24 cellular contexts compared by ENCODE assay signal in genomic region chr2:239330836-239331235, GRCh38.
A peak's percentile ranks its signal among the peaks of the same experiment; 100 is the strongest.
DNase-seq lines count a peak whose midpoint lies in the region; ATAC-seq and TF ChIP-seq lines count a peak whose summit lies in the region.
"Had no signal": no experiment of that assay in that cellular context is flagged by ENCODE, and none has a peak within 500 bp of the region (broad histone marks: within the 10 kb centered on the region; RNA-seq: fewer than 3 reads in every experiment).

No MANE protein-coding gene starts in this region.

- peak overlapping the region; percentile 35 for H3K4me3 ChIP-seq in left ventricle myocardium inferior
- H3K4me3 ChIP-seq in transverse colon, result no peak overlapping the region
- H3K4me3 ChIP-seq in mammary epithelial cell (replicated peaks in 1 of 3; ENCODE audit: insufficient read depth in 1 of 3, low read depth in 2 of 3, low read length in 3 of 3), result no peak overlapping the region
- H3K4me3 ChIP-seq: mucosa of descending colon, PC-9, SJCRH30, tibial nerve had no signal

- 80 to 89% methylated on average over 12 to 14 of the region's 14 CpGs for WGBS in transverse colon (ENCODE audit: low coverage in 1 of 2), 2 donors
- WGBS in mammary epithelial cell (ENCODE audit: low coverage, missing lambda C conversion rate), result 93% methylated on average over 14 of the region's 14 CpGs

- no peak overlapping the region for H3K4me2 ChIP-seq in mammary epithelial cell (ENCODE audit: insufficient read depth, low read depth, low read length)
- H3K4me2 ChIP-seq: PC-9 had no signal

- in situ Hi-C loops in transverse colon (cut with MboI; ENCODE audit: low pct_ligation_motif_present in 1 of 4, low pct_unique_long_range_greater_than_20kb in 1 of 4, low sequenced_read_pairs in 3 of 4) (no loop called here), mammary epithelial cell (cut with MboI; ENCODE audit: low sequenced_read_pairs in 2 of 2) (no loop called here)

- H3K27me3 ChIP-seq in left ventricle myocardium inferior (ENCODE audit: low read depth), result no peaks in the 10 kb centered on the region
- no peaks in the 10 kb centered on the region for H3K27me3 ChIP-seq in transverse colon
- H3K27me3 ChIP-seq in mammary epithelial cell (ENCODE audit: insufficient read depth, low read length), result no peaks in the 10 kb centered on the region
- H3K27me3 ChIP-seq: SJCRH30, tibial nerve had no signal

- ATAC-seq in Right ventricle myocardium inferior (no peak), HG02588 (IDR thresholded peaks at IDR 0.05; ENCODE audit: unreplicated experiment) (no peak)
- ATAC-seq: activated CD4-positive, CD25-positive, alpha-beta regulatory T cell treated with anti-CD3 and anti-CD28 coated beads, Interleukin-2, amount 50 U/mL, for 24 hours; activated naive CD4-positive, alpha-beta T cell treated with anti-CD3 and anti-CD28 coated beads, Interleukin-2, amount 50 U/mL, for 72 hours; HCT116; left colon; mucosa of descending colon had no signal

- intact Hi-C loops in left ventricle myocardium inferior (cut with micrococcal nuclease) (no loop called here), Right ventricle myocardium inferior (cut with DNase I) (no loop called here), transverse colon (cut with DNase I; ENCODE audit: low total_unique reads) (no loop called here), mammary epithelial cell (cut with micrococcal nuclease) (no loop called here)
- intact Hi-C loops in activated T-helper 1 cell treated with anti-CD3 and anti-CD28 coated beads, Interleukin-12 subunit alpha, Interleukin-12 subunit beta, Interleukin-2, Interleukin-4 antibody, amounts not matched to agents 30 ng/mL and 10 ng/mL and 1 ng/mL, durations not matched to agents 14 hours and 24 hours and 36 hours (cut with micrococcal nuclease), result no loop called here

- peak overlapping the region; percentile 2 for H3K27ac Mint-ChIP-seq in activated T-helper 1 cell treated with anti-CD3 and anti-CD28 coated beads, Interleukin-12 subunit alpha, Interleukin-12 subunit beta, Interleukin-2, Interleukin-4 antibody, amounts not matched to agents 30 ng/mL and 10 ng/mL and 1 ng/mL, durations not matched to agents 14 hours and 24 hours and 36 hours
- H3K27ac Mint-ChIP-seq in mesothelial cell of epicardium, result peak overlapping the region; percentile 30
- H3K27ac Mint-ChIP-seq: activated naive CD4-positive, alpha-beta T cell treated with anti-CD3 and anti-CD28 coated beads, Interleukin-2, amount 50 U/mL, for 72 hours; dendritic cell treated with granulocyte-macrophage colony-stimulating factor and Interleukin-4, amounts not matched to agents 40 ng/mL and 50 ng/mL, for 4 days; IgD-negative memory B cell had no signal

- no peak overlapping the region for H3K9ac ChIP-seq in mammary epithelial cell (ENCODE audit: insufficient read depth, low read length)

- H3K27ac ChIP-seq in left ventricle myocardium inferior (replicated peaks) (peak overlapping the region; percentile 95), transverse colon (peak overlapping the region; percentile 74 to 90 (median 82)), mammary epithelial cell (ENCODE audit: insufficient read depth, low read depth, low read length) (no peak overlapping the region)
- H3K27ac ChIP-seq: HL-60, PC-9, SJCRH30 had no signal

- no peak for TF ChIP-seq POLR2A in transverse colon (IDR thresholded peaks at IDR 0.05)

- H3K9me3 ChIP-seq in left ventricle myocardium inferior (replicated peaks) (no peaks in the 10 kb centered on the region), transverse colon (no peaks in the 10 kb centered on the region), mammary epithelial cell (replicated peaks; ENCODE audit: insufficient read depth, low read length) (no peaks in the 10 kb centered on the region)
- H3K9me3 ChIP-seq: Caco-2, mucosa of descending colon, SJCRH30, tibial nerve had no signal

- peaks cover 5% of the 10 kb centered on the region for H3K36me3 Mint-ChIP-seq in activated T-helper 1 cell treated with anti-CD3 and anti-CD28 coated beads, Interleukin-12 subunit alpha, Interleukin-12 subunit beta, Interleukin-2, Interleukin-4 antibody, amounts not matched to agents 30 ng/mL and 10 ng/mL and 1 ng/mL, durations not matched to agents 14 hours and 24 hours and 36 hours (ENCODE audit: low read depth)
- peaks cover 5% of the 10 kb centered on the region for H3K36me3 Mint-ChIP-seq in mesothelial cell of epicardium

- peak; percentile 16 for TF ChIP-seq EP300 in transverse colon (IDR thresholded peaks at IDR 0.05; ENCODE audit: low read depth)

- dilution Hi-C loops in mammary epithelial cell (cut with HindIII; ENCODE audit: low sequenced_read_pairs), result no loop called here

- TF ChIP-seq CTCF in left ventricle myocardium inferior (IDR thresholded peaks at IDR 0.05; ENCODE audit: borderline replicate concordance), result no peak
- no peak for TF ChIP-seq CTCF in mesothelial cell of epicardium (IDR thresholded peaks at IDR 0.05; ENCODE audit: unreplicated experiment)
- no peak for TF ChIP-seq CTCF in transverse colon (IDR thresholded peaks at IDR 0.05)
- no peak for TF ChIP-seq CTCF in mammary epithelial cell (conservative IDR thresholded peaks at IDR 0.05 in 1 of 2, IDR thresholded peaks at IDR 0.05 in 1 of 2; ENCODE audit: extremely low read depth in 1 of 2, insufficient read depth in 1 of 2, low read depth in 1 of 2, low read length in 2 of 2)

- H3K79me2 ChIP-seq in mammary epithelial cell (ENCODE audit: insufficient read depth, low read length), result peaks cover 24% of the 10 kb centered on the region

- H3K9me3 Mint-ChIP-seq in activated T-helper 1 cell treated with anti-CD3 and anti-CD28 coated beads, Interleukin-12 subunit alpha, Interleukin-12 subunit beta, Interleukin-2, Interleukin-4 antibody, amounts not matched to agents 30 ng/mL and 10 ng/mL and 1 ng/mL, durations not matched to agents 14 hours and 24 hours and 36 hours, result no peaks in the 10 kb centered on the region
- peaks cover 4% of the 10 kb centered on the region for H3K9me3 Mint-ChIP-seq in mesothelial cell of epicardium
- H3K9me3 Mint-ChIP-seq: activated naive CD4-positive, alpha-beta T cell treated with anti-CD3 and anti-CD28 coated beads, Interleukin-2, amount 50 U/mL, for 72 hours; dendritic cell treated with granulocyte-macrophage colony-stimulating factor and Interleukin-4, amounts not matched to agents 40 ng/mL and 50 ng/mL, for 4 days; IgD-negative memory B cell had no signal

- H2AFZ ChIP-seq in mammary epithelial cell (ENCODE audit: low read depth, low read length), result no peak overlapping the region
- H2AFZ ChIP-seq: PC-9 had no signal

- peaks cover 59% of the 10 kb centered on the region for H3K4me1 ChIP-seq in left ventricle myocardium inferior
- peaks cover 32 to 40% (median 36%) of the 10 kb centered on the region in 4 donors for H3K4me1 ChIP-seq in transverse colon
- peaks cover 8% of the 10 kb centered on the region for H3K4me1 ChIP-seq in mammary epithelial cell (ENCODE audit: insufficient read depth, low read length)
- H3K4me1 ChIP-seq: Caco-2 had no signal

- no peak for DNase-seq in left ventricle myocardium inferior
- DNase-seq in Right ventricle myocardium inferior (ENCODE audit: missing footprints), result no peak
- no peak for DNase-seq in activated T-helper 1 cell treated with anti-CD3 and anti-CD28 coated beads, Interleukin-12 subunit alpha, Interleukin-12 subunit beta, Interleukin-2, Interleukin-4 antibody, amounts not matched to agents 30 ng/mL and 10 ng/mL and 1 ng/mL, durations not matched to agents 14 hours and 24 hours and 36 hours (ENCODE audit: low spot score)
- no peak for DNase-seq in mesothelial cell of epicardium (ENCODE audit: low spot score in 2 of 2, unreplicated experiment in 2 of 2)
- no peak for DNase-seq in transverse colon
- no peak for DNase-seq in mammary epithelial cell
- no peak for DNase-seq in C1 segment of cervical spinal cord (lab: John Stamatoyannopoulos, UW)
- DNase-seq: Caco-2; mucosa of descending colon; NCI-H1694 treated with DMSO at 0.1 percent for 48 hours; PC-9; retina; SJCRH30; stimulated activated CD4-positive, alpha-beta T cell treated with anti-CD3 and anti-CD28 coated beads, Interleukin-15, amount 100 ng/mL, for 24 hours; T-helper 9 cell had no signal

- H4K20me1 ChIP-seq in mammary epithelial cell (ENCODE audit: insufficient read depth, low read length), result no peaks in the 10 kb centered on the region

- H3K27me3 Mint-ChIP-seq in activated T-helper 1 cell treated with anti-CD3 and anti-CD28 coated beads, Interleukin-12 subunit alpha, Interleukin-12 subunit beta, Interleukin-2, Interleukin-4 antibody, amounts not matched to agents 30 ng/mL and 10 ng/mL and 1 ng/mL, durations not matched to agents 14 hours and 24 hours and 36 hours (ENCODE audit: insufficient read depth), result no peaks in the 10 kb centered on the region
- no peaks in the 10 kb centered on the region for H3K27me3 Mint-ChIP-seq in mesothelial cell of epicardium (ENCODE audit: low read depth)
- H3K27me3 Mint-ChIP-seq: dendritic cell treated with granulocyte-macrophage colony-stimulating factor and Interleukin-4, amounts not matched to agents 40 ng/mL and 50 ng/mL, for 4 days had no signal

- BruUV-seq in mammary epithelial cell (replicated peaks; lab: Mats Ljungman, UMichigan), result no TSS peak

- CTCF ChIA-PET in mammary epithelial cell (lab: Charles Lee; ENCODE audit: low non-redundant PET), result no interaction called here

- peaks cover 50% of the 10 kb centered on the region for H3K4me1 Mint-ChIP-seq in activated T-helper 1 cell treated with anti-CD3 and anti-CD28 coated beads, Interleukin-12 subunit alpha, Interleukin-12 subunit beta, Interleukin-2, Interleukin-4 antibody, amounts not matched to agents 30 ng/mL and 10 ng/mL and 1 ng/mL, durations not matched to agents 14 hours and 24 hours and 36 hours (ENCODE audit: low read depth)
- H3K4me1 Mint-ChIP-seq in mesothelial cell of epicardium, result peaks cover 56% of the 10 kb centered on the region

- peak overlapping the region; percentile 26 for H3K4me3 Mint-ChIP-seq in activated T-helper 1 cell treated with anti-CD3 and anti-CD28 coated beads, Interleukin-12 subunit alpha, Interleukin-12 subunit beta, Interleukin-2, Interleukin-4 antibody, amounts not matched to agents 30 ng/mL and 10 ng/mL and 1 ng/mL, durations not matched to agents 14 hours and 24 hours and 36 hours
- no peak overlapping the region for H3K4me3 Mint-ChIP-seq in mesothelial cell of epicardium
- H3K4me3 Mint-ChIP-seq: dendritic cell treated with granulocyte-macrophage colony-stimulating factor and Interleukin-4, amounts not matched to agents 40 ng/mL and 50 ng/mL, for 4 days; IgD-negative memory B cell had no signal

- H3K36me3 ChIP-seq in left ventricle myocardium inferior (no peaks in the 10 kb centered on the region), transverse colon (no peaks in the 10 kb centered on the region), mammary epithelial cell (ENCODE audit: insufficient read depth, low read length) (no peaks in the 10 kb centered on the region)
- H3K36me3 ChIP-seq: SJCRH30, tibial nerve had no signal
